Comparison of ENCODE assay signal across 20 cellular contexts in the genomic region with DNA sequence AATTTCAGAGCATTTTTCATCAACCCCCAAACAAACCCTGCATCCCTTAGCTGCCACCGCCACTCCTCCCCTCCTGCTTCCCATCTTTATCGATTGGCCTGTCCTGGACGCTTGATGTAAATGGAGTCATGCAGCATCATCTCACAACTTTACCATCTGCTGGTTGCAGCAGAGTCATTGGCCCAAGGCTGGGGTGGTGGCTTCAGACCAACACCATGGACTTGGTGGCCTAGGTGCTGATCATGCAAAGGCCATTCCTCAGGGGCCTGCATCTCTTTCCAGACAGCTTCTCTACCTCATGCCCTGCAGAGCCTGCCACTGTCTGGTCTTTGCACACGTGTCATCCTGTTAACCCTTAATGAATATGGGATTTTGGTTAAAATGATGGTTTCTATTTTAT.
DNase-seq lines count a peak whose midpoint lies in the region; ATAC-seq and TF ChIP-seq lines count a peak whose summit lies in the region.
"Had no signal": no experiment of that assay in that cellular context is flagged by ENCODE, and none has a peak within 500 bp of the region (broad histone marks: within the 10 kb centered on the region; RNA-seq: fewer than 3 reads in every experiment).

No MANE protein-coding gene starts in this region.

- H3K27ac Mint-ChIP-seq in activated T-helper 17 cell treated with anti-CD3 and anti-CD28 coated beads, Interleukin-2, amount 50 U/mL, for 72 hours: peak overlapping the region; percentile 96
- H3K27ac Mint-ChIP-seq: dendritic cell treated with granulocyte-macrophage colony-stimulating factor and Interleukin-4, amounts not matched to agents 40 ng/mL and 50 ng/mL, for 4 days; memory B cell had no signal

- ATAC-seq in Right ventricle myocardium superior (ENCODE audit: poor library complexity): no peak
- no peak for ATAC-seq in activated T-helper 17 cell treated with anti-CD3 and anti-CD28 coated beads, Interleukin-2, amount 50 U/mL, for 72 hours (replicated peaks)
- ATAC-seq: body of pancreas had no signal

- no peak for TF ChIP-seq CTCF in left ventricle myocardium inferior (IDR thresholded peaks at IDR 0.05; ENCODE audit: borderline replicate concordance)

- H3K4me1 Mint-ChIP-seq in activated T-helper 17 cell treated with anti-CD3 and anti-CD28 coated beads, Interleukin-2, amount 50 U/mL, for 72 hours: peaks cover 63% of the 10 kb centered on the region

- DNase-seq in left ventricle myocardium inferior: no peak
- no peak for DNase-seq in Right ventricle myocardium superior
- DNase-seq in NCI-H2171 treated with DMSO at 0.1 percent for 48 hours (lab: John Stamatoyannopoulos, UW): no peak
- DNase-seq in HT-29 (ENCODE audit: low spot score): no peak
- no peak for DNase-seq in midbrain (lab: John Stamatoyannopoulos, UW)
- DNase-seq: activated CD4-positive, alpha-beta T cell treated with anti-CD3 and anti-CD28 coated beads, Interleukin-2, amount 50 U/mL, for 4 hours; body of pancreas; GOT3; hippocampal formation; KG1; naive B cell; NCI-H1694; NCI-H82; stimulated activated CD4-positive, alpha-beta T cell treated with anti-CD3 and anti-CD28 coated beads, Interleukin-1b, Interleukin-23, amount 100 ng/mL, for 48 hours; stimulated activated naive CD4-positive, alpha-beta T cell; thyroid gland had no signal

- H3K9me3 Mint-ChIP-seq in activated T-helper 17 cell treated with anti-CD3 and anti-CD28 coated beads, Interleukin-2, amount 50 U/mL, for 72 hours: no peaks in the 10 kb centered on the region
- H3K9me3 Mint-ChIP-seq: dendritic cell treated with granulocyte-macrophage colony-stimulating factor and Interleukin-4, amounts not matched to agents 40 ng/mL and 50 ng/mL, for 4 days; memory B cell; naive B cell had no signal

- H3K4me3 ChIP-seq in left ventricle myocardium inferior: no peak overlapping the region
- H3K4me3 ChIP-seq: body of pancreas, thyroid gland had no signal

- H3K4me1 ChIP-seq in left ventricle myocardium inferior: peaks cover 99% of the 10 kb centered on the region

- no peaks in the 10 kb centered on the region for H3K27me3 Mint-ChIP-seq in activated T-helper 17 cell treated with anti-CD3 and anti-CD28 coated beads, Interleukin-2, amount 50 U/mL, for 72 hours
- H3K27me3 Mint-ChIP-seq: dendritic cell treated with granulocyte-macrophage colony-stimulating factor and Interleukin-4, amounts not matched to agents 40 ng/mL and 50 ng/mL, for 4 days; memory B cell; naive B cell had no signal

- H3K27ac ChIP-seq in left ventricle myocardium inferior (replicated peaks) (peak overlapping the region; percentile 73), layer of hippocampus (ENCODE audit: low read depth, low read length) (peak overlapping the region; percentile 63)

- H3K36me3 Mint-ChIP-seq in activated T-helper 17 cell treated with anti-CD3 and anti-CD28 coated beads, Interleukin-2, amount 50 U/mL, for 72 hours (ENCODE audit: low read depth): peaks cover 13% of the 10 kb centered on the region
- H3K36me3 Mint-ChIP-seq: naive B cell had no signal

- H3K4me3 Mint-ChIP-seq in activated T-helper 17 cell treated with anti-CD3 and anti-CD28 coated beads, Interleukin-2, amount 50 U/mL, for 72 hours: peak overlapping the region; percentile 68
- H3K4me3 Mint-ChIP-seq: dendritic cell treated with granulocyte-macrophage colony-stimulating factor and Interleukin-4, amounts not matched to agents 40 ng/mL and 50 ng/mL, for 4 days; memory B cell had no signal

- intact Hi-C loops in left ventricle myocardium inferior (cut with micrococcal nuclease) (no loop called here), Right ventricle myocardium superior (cut with DNase I) (no loop called here)

- no peaks in the 10 kb centered on the region for H3K36me3 ChIP-seq in left ventricle myocardium inferior
- H3K36me3 ChIP-seq: thyroid gland had no signal

- H3K27me3 ChIP-seq in left ventricle myocardium inferior (ENCODE audit: low read depth) (no peaks in the 10 kb centered on the region), layer of hippocampus (ENCODE audit: control insufficient read depth, insufficient read depth, low read length) (no peaks in the 10 kb centered on the region)
- H3K27me3 ChIP-seq: body of pancreas, thyroid gland had no signal

- no peaks in the 10 kb centered on the region for H3K9me3 ChIP-seq in left ventricle myocardium inferior (replicated peaks)
- H3K9me3 ChIP-seq: body of pancreas, thyroid gland had no signal
